In the genomic region with DNA sequence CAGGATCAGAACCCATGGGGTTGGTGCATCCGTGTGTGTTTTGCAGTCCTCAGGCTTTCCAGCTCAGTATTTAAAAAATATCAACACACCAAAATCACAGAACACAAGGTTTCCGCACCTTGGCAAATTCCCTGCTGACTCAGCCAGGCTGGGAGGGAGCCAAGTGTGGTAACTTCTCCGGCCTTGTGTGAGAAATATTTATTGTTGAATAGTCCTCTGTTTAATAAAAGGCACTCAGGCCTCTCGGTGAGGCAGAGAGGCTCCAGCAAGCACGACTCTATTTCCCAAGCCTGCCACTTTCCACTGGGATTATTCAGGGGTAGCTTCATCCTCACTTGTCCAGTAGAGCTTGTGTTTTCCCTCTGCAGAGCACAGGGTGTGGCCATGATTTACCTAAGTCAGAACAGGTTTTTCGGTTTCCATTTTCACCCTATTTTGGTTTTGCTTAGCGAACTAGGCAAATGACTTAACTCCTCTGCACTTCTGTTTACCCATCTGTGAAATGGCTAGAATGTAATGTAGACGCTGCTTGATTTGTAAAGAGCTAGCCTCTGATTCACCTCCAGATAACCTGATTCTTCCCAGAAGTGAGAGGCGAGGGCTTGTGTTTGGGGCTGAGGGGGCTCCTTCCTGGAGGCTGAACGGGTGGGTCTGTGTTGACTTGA, we compare ENCODE assay signal across 8 cellular contexts. TPM values are rescaled to one million over a fixed set of nuclear protein-coding genes. Genes with fewer than 3 reads are reported as not detected.
DNase-seq lines count a peak whose midpoint lies in the region; ATAC-seq and TF ChIP-seq lines count a peak whose summit lies in the region.

No MANE protein-coding gene starts in this region.

- TF ChIP-seq CTCF in MCF 10A (IDR thresholded peaks at IDR 0.05; ENCODE audit: unreplicated experiment) (no peak), BE2C (IDR thresholded peaks at IDR 0.05; ENCODE audit: low read depth, low read length) (no peak)

- no peak overlapping the region for H3K4me3 ChIP-seq in mucosa of rectum (ENCODE audit: low read length in 2 of 2)
- H3K4me3 ChIP-seq in BE2C (ENCODE audit: low read depth, low read length): no peak overlapping the region

- H3K4me3 Mint-ChIP-seq in stimulated activated naive CD8-positive, alpha-beta T cell treated with anti-CD3 and anti-CD28 coated beads, Interleukin-15, amount 100 ng/mL, for 72 hours: no peak overlapping the region
- H3K4me3 Mint-ChIP-seq in MCF 10A (ENCODE audit: unreplicated experiment): peak overlapping the region; percentile 70

- H3K4me1 ChIP-seq in mucosa of rectum (ENCODE audit: control insufficient read depth in 2 of 2, insufficient read depth in 2 of 2, low read length in 2 of 2) (peaks cover 0 to 4% of the 10 kb centered on the region in 2 donors), BE2C (no peaks in the 10 kb centered on the region)

- H3K9me3 ChIP-seq in mucosa of rectum (ENCODE audit: control insufficient read depth in 2 of 2, low read length in 2 of 2) (no peaks in the 10 kb centered on the region), BE2C (no peaks in the 10 kb centered on the region)

- H3K27ac Mint-ChIP-seq in stimulated activated naive CD8-positive, alpha-beta T cell treated with anti-CD3 and anti-CD28 coated beads, Interleukin-15, amount 100 ng/mL, for 72 hours: no peak overlapping the region
- H3K27ac Mint-ChIP-seq in MCF 10A (ENCODE audit: low read depth, unreplicated experiment): peak overlapping the region; percentile 99

- H3K36me3 ChIP-seq in mucosa of rectum (ENCODE audit: control insufficient read depth in 2 of 2, insufficient read depth in 2 of 2, low read length in 2 of 2) (no peaks in the 10 kb centered on the region), BE2C (no peaks in the 10 kb centered on the region)

- no peaks in the 10 kb centered on the region for H3K9me3 Mint-ChIP-seq in stimulated activated naive CD8-positive, alpha-beta T cell treated with anti-CD3 and anti-CD28 coated beads, Interleukin-15, amount 100 ng/mL, for 72 hours
- no peaks in the 10 kb centered on the region for H3K9me3 Mint-ChIP-seq in MCF 10A (ENCODE audit: unreplicated experiment)

- no peak overlapping the region for H3K9ac ChIP-seq in mucosa of rectum (ENCODE audit: low read depth in 1 of 2, low read length in 2 of 2)

- H3K27me3 ChIP-seq in mucosa of rectum (ENCODE audit: control insufficient read depth in 2 of 2, insufficient read depth in 2 of 2, low read length in 2 of 2) (no peaks in the 10 kb centered on the region), BE2C (no peaks in the 10 kb centered on the region)

- peaks cover 45% of the 10 kb centered on the region for H3K27me3 Mint-ChIP-seq in stimulated activated naive CD8-positive, alpha-beta T cell treated with anti-CD3 and anti-CD28 coated beads, Interleukin-15, amount 100 ng/mL, for 72 hours
- H3K27me3 Mint-ChIP-seq in MCF 10A (ENCODE audit: insufficient read depth, unreplicated experiment): no peaks in the 10 kb centered on the region

- peak overlapping the region; percentile 31 to 45 for H3K27ac ChIP-seq in mucosa of rectum (ENCODE audit: low read depth in 2 of 2, low read length in 2 of 2)

- peak; percentile 17 for ATAC-seq in stimulated activated naive CD8-positive, alpha-beta T cell treated with anti-CD3 and anti-CD28 coated beads, Interleukin-15, Interleukin-2, amounts not matched to agents 100 U/mL and 50 U/mL, for 24 hours
- ATAC-seq in stimulated activated naive CD8-positive, alpha-beta T cell treated with anti-CD3 and anti-CD28 coated beads, Interleukin-15, amount 100 ng/mL, for 72 hours: no peak
- peak; percentile 67 for ATAC-seq in HG03196 (IDR thresholded peaks at IDR 0.05; ENCODE audit: unreplicated experiment)

- intact Hi-C loops in MCF 10A (cut with micrococcal nuclease): loop anchor here (5.0 kb wide), 1 partner anchor 109 kb away; no protein-coding TSS in a partner anchor

- CTCF ChIA-PET in MCF 10A (lab: Yijun Ruan, JAX): interaction anchor here (0.5 to 5.0 kb wide), 8 partner anchors 12 to 282 kb away, joined by 3 to 28 read pairs (median 5); a partner anchor contains a TSS

- DNase-seq in stimulated activated naive CD8-positive, alpha-beta T cell treated with anti-CD3 and anti-CD28 coated beads, Interleukin-15, Interleukin-2, amounts not matched to agents 100 U/mL and 50 U/mL, for 24 hours: no peak
- no peak for DNase-seq in stimulated activated naive CD8-positive, alpha-beta T cell treated with anti-CD3 and anti-CD28 coated beads, Interleukin-15, amount 100 ng/mL, for 72 hours
- DNase-seq in MCF 10A (ENCODE audit: unreplicated experiment): peak; percentile 97
- DNase-seq in BE2C: no peak
- DNase-seq in NCI-H2029 (lab: John Stamatoyannopoulos, UW): no peak
- no peak for DNase-seq in pons (ENCODE audit: low spot score)

- H3K4me1 Mint-ChIP-seq in stimulated activated naive CD8-positive, alpha-beta T cell treated with anti-CD3 and anti-CD28 coated beads, Interleukin-15, amount 100 ng/mL, for 72 hours: no peaks in the 10 kb centered on the region
- peaks cover 40% of the 10 kb centered on the region for H3K4me1 Mint-ChIP-seq in MCF 10A (ENCODE audit: insufficient read depth, unreplicated experiment)

- no peaks in the 10 kb centered on the region for H3K36me3 Mint-ChIP-seq in MCF 10A (ENCODE audit: insufficient read depth, unreplicated experiment)

- BruUV-seq in MCF 10A (replicated peaks; lab: Mats Ljungman, UMichigan): no TSS peak

- POLR2A ChIA-PET in MCF 10A (lab: Yijun Ruan, JAX): interaction anchor here (0.7 to 6.9 kb wide), 23 partner anchors 12 to 313 kb away, joined by 3 to 96 read pairs (median 4); a partner anchor contains a TSS

RNA-seq across cellular contexts. Expression of a gene that starts 13.0 kb away (rescaled TPM):
- 32.8 and 38.8 TPM in 2 replicates for total RNA-seq in MCF 10A (2022)
- 32.1 TPM for polyA plus RNA-seq in BE2C (2012; ENCODE audit: insufficient read depth, insufficient read length, low read depth)
